12 cellular contexts compared by ENCODE assay signal in the genomic region with DNA sequence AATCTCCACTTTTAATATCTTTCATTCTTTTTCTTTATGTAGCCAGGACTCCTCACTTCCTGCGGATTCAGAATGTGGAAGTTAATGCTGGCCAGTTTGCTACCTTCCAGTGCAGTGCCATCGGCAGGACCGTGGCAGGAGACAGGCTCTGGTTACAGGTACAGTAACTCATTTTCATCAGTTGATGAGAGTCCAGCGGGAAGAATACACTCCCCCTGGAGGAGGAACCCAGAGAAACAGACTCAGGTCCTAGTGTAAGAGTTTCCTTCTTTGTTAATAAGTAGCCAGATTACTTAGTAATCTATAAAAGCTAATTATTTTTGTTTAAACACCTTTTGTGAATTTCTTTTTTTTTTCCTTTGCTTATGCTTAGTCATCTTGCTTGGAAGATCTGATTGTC.
A peak's percentile ranks its signal among the peaks of the same experiment; 100 is the strongest.
DNase-seq lines count a peak whose midpoint lies in the region; ATAC-seq and TF ChIP-seq lines count a peak whose summit lies in the region.
"Had no signal": no experiment of that assay in that cellular context is flagged by ENCODE, and none has a peak within 500 bp of the region (broad histone marks: within the 10 kb centered on the region; RNA-seq: fewer than 3 reads in every experiment).

No MANE protein-coding gene starts in this region.

- H3K4me3 ChIP-seq in astrocyte of the spinal cord (ENCODE audit: low read depth, low read length) (no peak overlapping the region), liver (ENCODE audit: low read depth in 1 of 3, low read length in 3 of 3) (no peak overlapping the region), GM23248 (no peak overlapping the region)
- H3K4me3 ChIP-seq: heart right ventricle, uterus had no signal

- H3K9ac ChIP-seq in liver (ENCODE audit: low read depth in 1 of 2, low read length in 2 of 2) = no peak overlapping the region
- no peak overlapping the region for H3K9ac ChIP-seq in GM23248

- H3K27ac ChIP-seq in liver (ENCODE audit: low read depth in 1 of 2, low read length in 2 of 2) (no peak overlapping the region), GM23248 (no peak overlapping the region), RWPE1 (no peak overlapping the region)
- H3K27ac ChIP-seq: heart right ventricle, uterus had no signal

- H3K36me3 ChIP-seq in liver (ENCODE audit: control insufficient read depth in 4 of 4, insufficient read depth in 3 of 4, low read depth in 1 of 4, low read length in 3 of 4) (no peaks in the 10 kb centered on the region), GM23248 (ENCODE audit: low read depth) (no peaks in the 10 kb centered on the region)
- H3K36me3 ChIP-seq: uterus had no signal

- CTCF ChIA-PET in RWPE1 (lab: Yijun Ruan, JAX) = no interaction called here

- in situ Hi-C loops in Caki2 (cut with HindIII; ENCODE audit: low pct_unique_long_range_greater_than_20kb, low sequenced_read_pairs) = no loop called here
- in situ Hi-C loops in astrocyte of the spinal cord (cut with HindIII; ENCODE audit: low sequenced_read_pairs) = no loop called here
- in situ Hi-C loops in GM23248 (cut with MboI) = no loop called here

- DNase-seq in Caki2 (ENCODE audit: low read depth) = peak; percentile 67
- DNase-seq in NCI-H146 (lab: John Stamatoyannopoulos, UW) = peak; percentile 96
- no peak for DNase-seq in astrocyte of the spinal cord (ENCODE audit: low read depth, low spot score)
- DNase-seq in GM23248 = no peak
- no peak for DNase-seq in NCI-H187 (lab: John Stamatoyannopoulos, UW)
- no peak for DNase-seq in RWPE1 (ENCODE audit: low spot score)
- DNase-seq: activated CD4-positive, alpha-beta T cell treated with anti-CD3 and anti-CD28 coated beads, Interleukin-2, amount 50 U/mL, for 48 hours; heart right ventricle; occipital lobe; uterus had no signal

- peak; percentile 51 to 76 for TF ChIP-seq RAD21 in liver (IDR thresholded peaks at IDR 0.05)

- WGBS in liver = 68% methylated on average over 4 of the region's 4 CpGs
- 96 to 99% methylated on average over 4 of the region's 4 CpGs for WGBS in GM23248 (ENCODE audit: low coverage in 1 of 2, low lambda C conversion rate in 2 of 2, missing lambda C conversion rate in 2 of 2), 2 experiments

- no peak for ATAC-seq in GM21786 (IDR thresholded peaks at IDR 0.05; ENCODE audit: unreplicated experiment)
- ATAC-seq: heart right ventricle had no signal

- no peaks in the 10 kb centered on the region for H4K20me1 ChIP-seq in GM23248 (ENCODE audit: insufficient read depth)

- TF ChIP-seq CTCF in astrocyte of the spinal cord (IDR thresholded peaks at IDR 0.05; ENCODE audit: low read depth, low read length) (peak; percentile 17), liver (IDR thresholded peaks at IDR 0.05; ENCODE audit: low read depth, low read length, missing input control) (peak; percentile 39), RWPE1 (conservative IDR thresholded peaks at IDR 0.05; ENCODE audit: low read depth) (no peak)

- H3K4me1 ChIP-seq in liver (ENCODE audit: control insufficient read depth in 4 of 4, insufficient read depth in 4 of 4, low read length in 3 of 4) = peaks cover 0 to 2% (median 0%) of the 10 kb centered on the region in 4 donors
- peaks cover 27% of the 10 kb centered on the region for H3K4me1 ChIP-seq in GM23248 (ENCODE audit: insufficient read depth)
- H3K4me1 ChIP-seq: uterus had no signal

- H3K9me2 ChIP-seq in GM23248 (ENCODE audit: insufficient read depth) = no peaks in the 10 kb centered on the region

- no peaks in the 10 kb centered on the region for H3K27me3 ChIP-seq in liver (ENCODE audit: control insufficient read depth in 4 of 4, insufficient read depth in 4 of 4, low read length in 3 of 4)
- no peaks in the 10 kb centered on the region for H3K27me3 ChIP-seq in GM23248 (replicated peaks; ENCODE audit: insufficient read depth)
- H3K27me3 ChIP-seq: heart right ventricle, uterus had no signal

- H3K79me2 ChIP-seq in GM23248 (ENCODE audit: insufficient read depth) = 0 out of 2 replicates have a peak, but pooled peaks cover 8% of the 10 kb centered on the region

- POLR2A ChIA-PET in RWPE1 (lab: Yijun Ruan, JAX; ENCODE audit: low non-redundant PET) = no interaction called here

- H3F3A ChIP-seq in GM23248 (ENCODE audit: insufficient read depth) = peaks cover 10% of the 10 kb centered on the region; the same call in 1 of the 2 replicates

- H3K4me2 ChIP-seq in GM23248 (ENCODE audit: unreplicated experiment) = no peak overlapping the region

- H3K9me3 ChIP-seq in liver (ENCODE audit: control insufficient read depth in 4 of 4, low read length in 3 of 4) = no peaks in the 10 kb centered on the region
- H3K9me3 ChIP-seq in GM23248 (ENCODE audit: low read depth) = no peaks in the 10 kb centered on the region
- H3K9me3 ChIP-seq: uterus had no signal

- H2AFZ ChIP-seq in GM23248 = no peak overlapping the region

TF ChIP-seq in liver, 16 proteins besides CTCF, POLR2A, EP300 and RAD21:
- TF ChIP-seq RXRA (IDR thresholded peaks at IDR 0.05) = peak in 1 of 2 donors; percentile 33
- TF ChIP-seq NR2F2 (IDR thresholded peaks at IDR 0.05) = no peak
- TF ChIP-seq, protein P1, sequence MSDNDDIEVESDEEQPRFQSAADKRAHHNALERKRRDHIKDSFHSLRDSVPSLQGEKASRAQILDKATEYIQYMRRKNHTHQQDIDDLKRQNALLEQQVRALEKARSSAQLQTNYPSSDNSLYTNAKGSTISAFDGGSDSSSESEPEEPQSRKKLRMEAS (IDR thresholded peaks at IDR 0.05) = no peak
- TF ChIP-seq, protein P2, sequence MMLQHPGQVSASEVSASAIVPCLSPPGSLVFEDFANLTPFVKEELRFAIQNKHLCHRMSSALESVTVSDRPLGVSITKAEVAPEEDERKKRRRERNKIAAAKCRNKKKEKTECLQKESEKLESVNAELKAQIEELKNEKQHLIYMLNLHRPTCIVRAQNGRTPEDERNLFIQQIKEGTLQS (IDR thresholded peaks at IDR 0.05) = peak; percentile 14
- TF ChIP-seq TAF1 (conservative IDR thresholded peaks at IDR 0.05) = no peak
- TF ChIP-seq YY1 (IDR thresholded peaks at IDR 0.05) = peak; percentile 22
- no peak for TF ChIP-seq GABPA (IDR thresholded peaks at IDR 0.05 in 1 of 2, conservative IDR thresholded peaks at IDR 0.05 in 1 of 2)
- no peak for TF ChIP-seq FOXA1 (IDR thresholded peaks at IDR 0.05)
- TF ChIP-seq FOXA2 (IDR thresholded peaks at IDR 0.05) = no peak
- no peak for TF ChIP-seq HNF4G (IDR thresholded peaks at IDR 0.05)
- TF ChIP-seq, protein P3, sequence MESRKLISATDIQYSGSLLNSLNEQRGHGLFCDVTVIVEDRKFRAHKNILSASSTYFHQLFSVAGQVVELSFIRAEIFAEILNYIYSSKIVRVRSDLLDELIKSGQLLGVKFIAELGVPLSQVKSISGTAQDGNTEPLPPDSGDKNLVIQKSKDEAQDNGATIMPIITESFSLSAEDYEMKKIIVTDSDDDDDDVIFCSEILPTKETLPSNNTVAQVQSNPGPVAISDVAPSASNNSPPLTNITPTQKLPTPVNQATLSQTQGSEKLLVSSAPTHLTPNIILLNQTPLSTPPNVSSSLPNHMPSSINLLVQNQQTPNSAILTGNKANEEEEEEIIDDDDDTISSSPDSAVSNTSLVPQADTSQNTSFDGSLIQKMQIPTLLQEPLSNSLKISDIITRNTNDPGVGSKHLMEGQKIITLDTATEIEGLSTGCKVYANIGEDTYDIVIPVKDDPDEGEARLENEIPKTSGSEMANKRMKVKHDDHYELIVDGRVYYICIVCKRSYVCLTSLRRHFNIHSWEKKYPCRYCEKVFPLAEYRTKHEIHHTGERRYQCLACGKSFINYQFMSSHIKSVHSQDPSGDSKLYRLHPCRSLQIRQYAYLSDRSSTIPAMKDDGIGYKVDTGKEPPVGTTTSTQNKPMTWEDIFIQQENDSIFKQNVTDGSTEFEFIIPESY (IDR thresholded peaks at IDR 0.05) = no peak
- TF ChIP-seq SP1 (IDR thresholded peaks at IDR 0.05) = no peak
- TF ChIP-seq JUND (IDR thresholded peaks at IDR 0.05) = no peak
- peak in 1 of 2 donors; percentile 37 for TF ChIP-seq HNF4A (conservative IDR thresholded peaks at IDR 0.05)
- TF ChIP-seq REST (IDR thresholded peaks at IDR 0.05) = no peak
- TF ChIP-seq EGR1 (IDR thresholded peaks at IDR 0.05; ENCODE audit: low read depth in 2 of 2) = no peak

Comparison
In these comparisons a context has a peak if more than half of its experiments do, and no peak if none do; other contexts are left out.
1. DNase-seq: peak in Caki2 (single experiment) and NCI-H146 (single experiment); none in astrocyte of the spinal cord (single experiment), GM23248 (single experiment), NCI-H187 (0 of 2) and RWPE1 (single experiment).